ENCODE assay signal across 1 cellular context in the genomic region with DNA sequence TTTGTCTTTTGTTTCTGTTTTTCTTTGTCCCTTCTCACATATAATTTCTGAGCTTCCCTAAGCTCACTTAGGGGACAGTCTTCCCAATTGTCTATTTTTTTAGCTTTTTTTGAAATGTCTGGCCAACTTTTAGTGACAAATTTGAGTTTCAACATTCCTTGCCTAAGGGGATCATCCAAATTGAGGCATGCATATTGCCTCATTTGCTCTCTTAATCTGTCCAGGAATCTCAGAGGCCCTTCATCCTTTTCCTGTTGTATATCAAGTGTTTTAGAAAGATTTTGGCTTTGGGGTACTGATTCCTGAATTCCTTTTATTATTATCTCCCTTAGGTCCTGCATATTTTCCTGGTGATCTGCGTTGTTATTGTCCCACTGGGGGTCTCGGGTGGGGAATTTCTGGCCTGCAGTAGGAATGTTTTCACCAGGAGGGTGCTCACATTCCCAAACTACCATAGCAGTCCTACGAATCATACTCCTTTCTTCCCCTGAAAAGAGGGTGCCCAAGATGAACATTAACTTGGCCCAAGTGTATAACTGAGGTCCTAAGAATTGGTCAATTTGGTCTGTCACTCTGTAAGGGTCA.
TF ChIP-seq lines count a peak whose summit lies in the region.

No MANE protein-coding gene starts in this region.

TF ChIP-seq in H1, 55 proteins besides CTCF, POLR2A, EP300 and RAD21:
- no peak for TF ChIP-seq BCL11A (IDR thresholded peaks at IDR 0.05; ENCODE audit: low read depth in 2 of 2, low read length in 2 of 2)
- no peak for TF ChIP-seq CHD2 (IDR thresholded peaks at IDR 0.05; ENCODE audit: low read length)
- TF ChIP-seq JUND (IDR thresholded peaks at IDR 0.05; ENCODE audit: low read length): no peak
